ENCODE assay signal across 8 cellular contexts in genomic region chr2:89863209-89863608, GRCh38.
DNase-seq lines count a peak whose midpoint lies in the region; ATAC-seq, FAIRE-seq and TF ChIP-seq lines count a peak whose summit lies in the region.
"Not testable (repeated sequence)": the region's sequence is repeated elsewhere in the genome, so short reads cannot be mapped to it uniquely, and the experiment has no call there.

No MANE protein-coding gene starts in this region.

- ATAC-seq in GM18868 (IDR thresholded peaks at IDR 0.05; ENCODE audit: unreplicated experiment) (peak; percentile 72), HG02870 (IDR thresholded peaks at IDR 0.05; ENCODE audit: unreplicated experiment) (peak; percentile 58), HG03159 (IDR thresholded peaks at IDR 0.05; ENCODE audit: unreplicated experiment) (peak; percentile 74), HG03354 (IDR thresholded peaks at IDR 0.05; ENCODE audit: poor library complexity, severe bottlenecking, unreplicated experiment) (peak; percentile 79), HG03521 (IDR thresholded peaks at IDR 0.05; ENCODE audit: unreplicated experiment) (peak; percentile 58), activated B cell treated with CpG ODN at 0.5 μM for 24 hours (ENCODE audit: low read depth) (peak; percentile 54), HepG2 (peak; percentile 93)
- ATAC-seq in stimulated activated naive B cell treated with anti-CD40 and anti-IgM and Interleukin-4, amounts not matched to agents 10 μg/mL and 1 μg/mL and 100 μg/mL, for 72 hours (replicated peaks): peak; percentile 41 to 59

- not testable (repeated sequence) for DNase-seq in activated B cell treated with CpG ODN at 0.5 μM for 24 hours; HepG2 (ENCODE audit: low spot score); stimulated activated naive B cell treated with anti-CD40 and anti-IgM and Interleukin-4, amounts not matched to agents 10 μg/mL and 1 μg/mL and 100 μg/mL, for 72 hours

- not testable (repeated sequence) for BruUV-seq in HepG2 (replicated peaks; lab: Mats Ljungman, UMichigan)

- not testable (repeated sequence) for H4K20me1 ChIP-seq in HepG2 (ENCODE audit: insufficient read depth, low read length)

- POLR2A ChIA-PET in activated B cell treated with CpG ODN at 0.5 μM for 24 hours (lab: Charles Lee); HepG2 (lab: Yijun Ruan, JAX): not testable (repeated sequence)

- not testable (repeated sequence) for H3K4me1 Mint-ChIP-seq in activated B cell treated with CpG ODN at 0.5 μM for 24 hours; stimulated activated naive B cell treated with anti-CD40 and anti-IgM and Interleukin-4, amounts not matched to agents 10 μg/mL and 1 μg/mL and 100 μg/mL, for 72 hours

- not testable (repeated sequence) for H2AFZ ChIP-seq in HepG2 (ENCODE audit: low read length)

- H3K36me3 ChIP-seq in HepG2 (replicated peaks in 1 of 2; ENCODE audit: control insufficient read depth in 1 of 2, insufficient read depth in 2 of 2, low read length in 2 of 2): not testable (repeated sequence)

- CTCF ChIA-PET in activated B cell treated with CpG ODN at 0.5 μM for 24 hours (lab: Charles Lee); HepG2 (lab: Yijun Ruan, JAX; ENCODE audit: low intra/inter-chr PET ratio, low total read pairs): not testable (repeated sequence)

- not testable (repeated sequence) for TF ChIP-seq RAD21 in HepG2 (CRISPR knock-in tag; IDR thresholded peaks at IDR 0.05)

- not testable (repeated sequence) for H3K79me2 ChIP-seq in HepG2 (ENCODE audit: insufficient read depth, low read length)

- in situ Hi-C loops in HepG2 (cut with HindIII; ENCODE audit: extremely low pct_ligation_motif_present, low pct_unique_long_range_greater_than_20kb): not testable (repeated sequence)

- not testable (repeated sequence) for TF ChIP-seq CTCF in activated B cell treated with CpG ODN at 0.5 μM for 24 hours (IDR thresholded peaks at IDR 0.05); HepG2 (CRISPR knock-in tag; IDR thresholded peaks at IDR 0.05)

- H3K4me3 Mint-ChIP-seq in activated B cell treated with CpG ODN at 0.5 μM for 24 hours; stimulated activated naive B cell treated with anti-CD40 and anti-IgM and Interleukin-4, amounts not matched to agents 10 μg/mL and 1 μg/mL and 100 μg/mL, for 72 hours: not testable (repeated sequence)

- not testable (repeated sequence) for H3K36me3 Mint-ChIP-seq in activated B cell treated with CpG ODN at 0.5 μM for 24 hours (ENCODE audit: low read depth); stimulated activated naive B cell treated with anti-CD40 and anti-IgM and Interleukin-4, amounts not matched to agents 10 μg/mL and 1 μg/mL and 100 μg/mL, for 72 hours

- peak; percentile 28 for FAIRE-seq in HepG2 (lab: Jason Lieb, UNC)

- intact Hi-C loops in activated B cell treated with CpG ODN at 0.5 μM for 24 hours (cut with micrococcal nuclease); HepG2 (cut with micrococcal nuclease; ENCODE audit: unreplicated experiment): not testable (repeated sequence)

- H3K9me3 Mint-ChIP-seq in activated B cell treated with CpG ODN at 0.5 μM for 24 hours; stimulated activated naive B cell treated with anti-CD40 and anti-IgM and Interleukin-4, amounts not matched to agents 10 μg/mL and 1 μg/mL and 100 μg/mL, for 72 hours: not testable (repeated sequence)

- not testable (repeated sequence) for H3K9ac ChIP-seq in HepG2 (ENCODE audit: insufficient read depth, low read depth, low read length)

- not testable (repeated sequence) for TF ChIP-seq EP300 in HepG2 (IDR thresholded peaks at IDR 0.05; ENCODE audit: low read depth in 2 of 2, low read length in 2 of 2); HepG2 (CRISPR knock-in tag; IDR thresholded peaks at IDR 0.05; ENCODE audit: borderline replicate concordance)

- not testable (repeated sequence) for H3K27me3 ChIP-seq in HepG2 (ENCODE audit: control insufficient read depth in 1 of 2, insufficient read depth in 2 of 2, low read length in 2 of 2)

- not testable (repeated sequence) for H3K27me3 Mint-ChIP-seq in activated B cell treated with CpG ODN at 0.5 μM for 24 hours; stimulated activated naive B cell treated with anti-CD40 and anti-IgM and Interleukin-4, amounts not matched to agents 10 μg/mL and 1 μg/mL and 100 μg/mL, for 72 hours

- no CpG with 5 or more reads among the region's 6 CpGs for WGBS in HepG2 (ENCODE audit: low lambda C conversion rate)

- H3K27ac ChIP-seq in HepG2 (ENCODE audit: extremely low read length, insufficient read depth, low read length): not testable (repeated sequence)

- not testable (repeated sequence) for H3K9me3 ChIP-seq in HepG2 (ENCODE audit: low read length)

- H3K4me2 ChIP-seq in HepG2 (ENCODE audit: low read depth, low read length): not testable (repeated sequence)

- TF ChIP-seq POLR2A in HepG2 (IDR thresholded peaks at IDR 0.05; ENCODE audit: insufficient read depth in 1 of 2, low read depth in 2 of 2, low read length in 2 of 2): not testable (repeated sequence)

- not testable (repeated sequence) for H3K27ac Mint-ChIP-seq in activated B cell treated with CpG ODN at 0.5 μM for 24 hours; stimulated activated naive B cell treated with anti-CD40 and anti-IgM and Interleukin-4, amounts not matched to agents 10 μg/mL and 1 μg/mL and 100 μg/mL, for 72 hours

- not testable (repeated sequence) for H3K4me1 ChIP-seq in HepG2 (ENCODE audit: insufficient read depth, low read length)

- not testable (repeated sequence) for H3K4me3 ChIP-seq in HepG2 (replicated peaks in 1 of 3; ENCODE audit: insufficient read depth in 1 of 3, low read depth in 2 of 3, low read length in 3 of 3)
